ENCODE assay signal across 14 cellular contexts in the genomic region with DNA sequence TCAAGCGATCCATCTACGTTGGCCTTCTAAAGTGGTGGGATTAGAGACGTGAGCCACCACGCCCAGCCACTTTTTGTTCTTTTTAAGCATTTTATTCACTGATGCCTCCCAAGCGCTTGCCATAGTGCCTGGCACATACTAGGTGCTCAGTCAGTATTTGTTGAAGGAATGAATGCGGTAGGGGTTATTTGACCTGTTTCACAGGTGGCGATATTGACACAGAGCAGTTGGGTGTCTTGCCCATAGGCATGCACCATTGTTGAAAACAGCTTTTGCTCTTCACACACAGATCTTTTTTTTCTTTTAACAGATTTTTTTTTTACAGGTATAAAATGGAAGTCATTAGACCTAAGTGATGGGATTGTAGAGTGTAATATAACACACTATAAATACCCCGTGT.
"Had no signal": no experiment of that assay in that cellular context is flagged by ENCODE, and none has a peak within 500 bp of the region (broad histone marks: within the 10 kb centered on the region; RNA-seq: fewer than 3 reads in every experiment).

No MANE protein-coding gene starts in this region.

- H3K4me3 ChIP-seq: dorsolateral prefrontal cortex, esophagus muscularis mucosa, lower lobe of right lung, right atrium auricular region, thyroid gland, vagina had no signal

- H3K27me3 Mint-ChIP-seq: activated CD4-positive, alpha-beta T cell treated with anti-CD3 and anti-CD28 coated beads, Interleukin-2, amount 10 ng/mL, durations not matched to agents 24 days and 14 days; naive B cell had no signal

- H3K27ac Mint-ChIP-seq: activated CD4-positive, alpha-beta T cell treated with anti-CD3 and anti-CD28 coated beads, Interleukin-2, amount 10 ng/mL, durations not matched to agents 24 days and 14 days had no signal

- H3K9me3 Mint-ChIP-seq: activated CD4-positive, alpha-beta T cell treated with anti-CD3 and anti-CD28 coated beads, Interleukin-2, amount 10 ng/mL, durations not matched to agents 24 days and 14 days; naive B cell had no signal

- H3K27me3 ChIP-seq: dorsolateral prefrontal cortex, esophagus muscularis mucosa, neutrophil, right atrium auricular region, thyroid gland, vagina had no signal

- H3K9me3 ChIP-seq: esophagus muscularis mucosa, lower lobe of right lung, neutrophil, right atrium auricular region, thyroid gland, vagina had no signal

- H3K36me3 Mint-ChIP-seq: naive B cell had no signal

- H3K27ac ChIP-seq: dorsolateral prefrontal cortex, esophagus muscularis mucosa, lower lobe of right lung, neutrophil, right atrium auricular region, vagina, VCaP had no signal

- DNase-seq: activated CD4-positive, alpha-beta T cell treated with anti-CD3 and anti-CD28 coated beads, Interleukin-2, amount 10 ng/mL, durations not matched to agents 24 days and 14 days; activated naive CD4-positive, alpha-beta T cell treated with anti-CD3 and anti-CD28 coated beads, Interleukin-2, amount 50 U/mL, for 16 hours; activated T-cell treated with anti-CD3 and anti-CD28 coated beads, Interleukin-2, amount 50 U/mL, for 1 hour; dorsolateral prefrontal cortex; glutamatergic neuron; lower lobe of right lung; naive B cell; small intestine; thyroid gland had no signal

- H3K36me3 ChIP-seq: esophagus muscularis mucosa, lower lobe of right lung, neutrophil, right atrium auricular region, thyroid gland, vagina had no signal

- ATAC-seq: lower lobe of right lung had no signal

- H3K4me3 Mint-ChIP-seq: activated CD4-positive, alpha-beta T cell treated with anti-CD3 and anti-CD28 coated beads, Interleukin-2, amount 10 ng/mL, durations not matched to agents 24 days and 14 days; naive B cell had no signal
